Comparison of ENCODE assay signal across 10 cellular contexts in genomic region chr19:12833418-12833746, GRCh38. TPM values are rescaled to one million over a fixed set of nuclear protein-coding genes. Genes with fewer than 3 reads are reported as not detected.
DNase-seq lines count a peak whose midpoint lies in the region; ATAC-seq and TF ChIP-seq lines count a peak whose summit lies in the region.
"Had no signal": no experiment of that assay in that cellular context is flagged by ENCODE, and none has a peak within 500 bp of the region (broad histone marks: within the 10 kb centered on the region; RNA-seq: fewer than 3 reads in every experiment).

No MANE protein-coding gene starts in this region.

- no peaks in the 10 kb centered on the region for H3K36me3 ChIP-seq in HAP-1 (replicated peaks)
- H3K36me3 ChIP-seq: gastrocnemius medialis had no signal

- H3K4me3 ChIP-seq in HAP-1 = peak overlapping the region; percentile 15; the same call in 1 of the 2 replicates
- H3K4me3 ChIP-seq: body of pancreas had no signal

- no peak for TF ChIP-seq CTCF in nephron progenitor cell (IDR thresholded peaks at IDR 0.05)

- H3K36me3 Mint-ChIP-seq in activated T-helper 1 cell treated with anti-CD3 and anti-CD28 coated beads, Interleukin-12 subunit alpha, Interleukin-12 subunit beta, Interleukin-2, Interleukin-4 antibody, amounts not matched to agents 30 ng/mL and 10 ng/mL and 1 ng/mL, durations not matched to agents 14 hours and 24 hours and 36 hours (ENCODE audit: low read depth) = no peaks in the 10 kb centered on the region
- no peaks in the 10 kb centered on the region for H3K36me3 Mint-ChIP-seq in nephron progenitor cell (ENCODE audit: low read depth)

- H3K27me3 Mint-ChIP-seq in activated T-helper 1 cell treated with anti-CD3 and anti-CD28 coated beads, Interleukin-12 subunit alpha, Interleukin-12 subunit beta, Interleukin-2, Interleukin-4 antibody, amounts not matched to agents 30 ng/mL and 10 ng/mL and 1 ng/mL, durations not matched to agents 14 hours and 24 hours and 36 hours (ENCODE audit: insufficient read depth) = peaks cover 63% of the 10 kb centered on the region
- peaks cover 94% of the 10 kb centered on the region for H3K27me3 Mint-ChIP-seq in nephron progenitor cell (ENCODE audit: low read depth, poor library complexity)

- peaks cover 11% of the 10 kb centered on the region for H3K4me1 Mint-ChIP-seq in activated T-helper 1 cell treated with anti-CD3 and anti-CD28 coated beads, Interleukin-12 subunit alpha, Interleukin-12 subunit beta, Interleukin-2, Interleukin-4 antibody, amounts not matched to agents 30 ng/mL and 10 ng/mL and 1 ng/mL, durations not matched to agents 14 hours and 24 hours and 36 hours (ENCODE audit: low read depth)
- H3K4me1 Mint-ChIP-seq in nephron progenitor cell = peaks cover 20% of the 10 kb centered on the region

- intact Hi-C loops in activated T-helper 1 cell treated with anti-CD3 and anti-CD28 coated beads, Interleukin-12 subunit alpha, Interleukin-12 subunit beta, Interleukin-2, Interleukin-4 antibody, amounts not matched to agents 30 ng/mL and 10 ng/mL and 1 ng/mL, durations not matched to agents 14 hours and 24 hours and 36 hours (cut with micrococcal nuclease) = no loop called here

- DNase-seq in DMS79 treated with DMSO at 0.1 percent for 48 hours (lab: John Stamatoyannopoulos, UW) (peak; percentile 60), DMS79 (lab: John Stamatoyannopoulos, UW) (no peak), HAP-1 (ENCODE audit: low spot score in 2 of 2) (no peak), nephron progenitor cell (no peak), putamen (ENCODE audit: low spot score) (no peak), T-helper 9 cell (no peak)
- no peak for DNase-seq in activated T-helper 1 cell treated with anti-CD3 and anti-CD28 coated beads, Interleukin-12 subunit alpha, Interleukin-12 subunit beta, Interleukin-2, Interleukin-4 antibody, amounts not matched to agents 30 ng/mL and 10 ng/mL and 1 ng/mL, durations not matched to agents 14 hours and 24 hours and 36 hours (ENCODE audit: low spot score)
- DNase-seq: gastrocnemius medialis had no signal

- no peaks in the 10 kb centered on the region; the same call in none of the 2 replicates for H3K27me3 ChIP-seq in HAP-1 (ENCODE audit: low read depth)

- peaks cover 20% of the 10 kb centered on the region for H3K4me1 ChIP-seq in HAP-1

- in situ Hi-C loops in HAP-1 (cut with MboI; ENCODE audit: low sequenced_read_pairs) = no loop called here

- peak overlapping the region; percentile 11 for H3K27ac Mint-ChIP-seq in activated T-helper 1 cell treated with anti-CD3 and anti-CD28 coated beads, Interleukin-12 subunit alpha, Interleukin-12 subunit beta, Interleukin-2, Interleukin-4 antibody, amounts not matched to agents 30 ng/mL and 10 ng/mL and 1 ng/mL, durations not matched to agents 14 hours and 24 hours and 36 hours
- H3K27ac Mint-ChIP-seq in nephron progenitor cell = no peak overlapping the region

- no peaks in the 10 kb centered on the region for H3K9me3 ChIP-seq in HAP-1
- H3K9me3 ChIP-seq: body of pancreas, gastrocnemius medialis had no signal

- ATAC-seq in HG02623 (IDR thresholded peaks at IDR 0.05; ENCODE audit: unreplicated experiment) = no peak

- peak overlapping the region; percentile 45 for H3K4me3 Mint-ChIP-seq in activated T-helper 1 cell treated with anti-CD3 and anti-CD28 coated beads, Interleukin-12 subunit alpha, Interleukin-12 subunit beta, Interleukin-2, Interleukin-4 antibody, amounts not matched to agents 30 ng/mL and 10 ng/mL and 1 ng/mL, durations not matched to agents 14 hours and 24 hours and 36 hours
- peak overlapping the region; percentile 61 for H3K4me3 Mint-ChIP-seq in nephron progenitor cell

- H3K9me3 Mint-ChIP-seq in activated T-helper 1 cell treated with anti-CD3 and anti-CD28 coated beads, Interleukin-12 subunit alpha, Interleukin-12 subunit beta, Interleukin-2, Interleukin-4 antibody, amounts not matched to agents 30 ng/mL and 10 ng/mL and 1 ng/mL, durations not matched to agents 14 hours and 24 hours and 36 hours = no peaks in the 10 kb centered on the region
- no peaks in the 10 kb centered on the region for H3K9me3 Mint-ChIP-seq in nephron progenitor cell

RNA-seq across cellular contexts. Expression of gene RTBDN, which starts 1.0 kb away (rescaled TPM):
- not detected in 2 replicates for total RNA-seq in activated T-helper 1 cell treated with anti-CD3 and anti-CD28 coated beads, Interleukin-12 subunit alpha, Interleukin-12 subunit beta, Interleukin-2, Interleukin-4 antibody, amounts not matched to agents 30 ng/mL and 10 ng/mL and 1 ng/mL, durations not matched to agents 14 hours and 24 hours and 36 hours
- total RNA-seq: gastrocnemius medialis had no signal

RNA-seq across cellular contexts. Expression of gene MAST1, which starts 4.9 kb away (rescaled TPM):
- 1.4 and 1.7 TPM in 2 replicates for total RNA-seq in activated T-helper 1 cell treated with anti-CD3 and anti-CD28 coated beads, Interleukin-12 subunit alpha, Interleukin-12 subunit beta, Interleukin-2, Interleukin-4 antibody, amounts not matched to agents 30 ng/mL and 10 ng/mL and 1 ng/mL, durations not matched to agents 14 hours and 24 hours and 36 hours
- total RNA-seq: gastrocnemius medialis had no signal

RNA-seq across cellular contexts. Expression of gene RNASEH2A, which starts 27.0 kb away (rescaled TPM):
- total RNA-seq in activated T-helper 1 cell treated with anti-CD3 and anti-CD28 coated beads, Interleukin-12 subunit alpha, Interleukin-12 subunit beta, Interleukin-2, Interleukin-4 antibody, amounts not matched to agents 30 ng/mL and 10 ng/mL and 1 ng/mL, durations not matched to agents 14 hours and 24 hours and 36 hours = 36.1 and 37.5 TPM in 2 replicates

RNA-seq across cellular contexts. Expression of gene THSD8, which starts 31.5 kb away (rescaled TPM):
- 28.0 and 28.1 TPM in 2 replicates for total RNA-seq in activated T-helper 1 cell treated with anti-CD3 and anti-CD28 coated beads, Interleukin-12 subunit alpha, Interleukin-12 subunit beta, Interleukin-2, Interleukin-4 antibody, amounts not matched to agents 30 ng/mL and 10 ng/mL and 1 ng/mL, durations not matched to agents 14 hours and 24 hours and 36 hours
- total RNA-seq: body of pancreas, gastrocnemius medialis had no signal

RNA-seq across cellular contexts. Expression of gene PRDX2, which starts 31.8 kb away (rescaled TPM):
- 277 and 280 TPM in 2 replicates for total RNA-seq in activated T-helper 1 cell treated with anti-CD3 and anti-CD28 coated beads, Interleukin-12 subunit alpha, Interleukin-12 subunit beta, Interleukin-2, Interleukin-4 antibody, amounts not matched to agents 30 ng/mL and 10 ng/mL and 1 ng/mL, durations not matched to agents 14 hours and 24 hours and 36 hours
